1 cellular context compared by ENCODE assay signal in genomic region chr2:236051803-236052202, GRCh38.
TF ChIP-seq lines count a peak whose summit lies in the region.

No MANE protein-coding gene starts in this region.

TF ChIP-seq in GM23338, 12 proteins besides CTCF, POLR2A, EP300 and RAD21 (continued from another document):
- TF ChIP-seq, protein P1, sequence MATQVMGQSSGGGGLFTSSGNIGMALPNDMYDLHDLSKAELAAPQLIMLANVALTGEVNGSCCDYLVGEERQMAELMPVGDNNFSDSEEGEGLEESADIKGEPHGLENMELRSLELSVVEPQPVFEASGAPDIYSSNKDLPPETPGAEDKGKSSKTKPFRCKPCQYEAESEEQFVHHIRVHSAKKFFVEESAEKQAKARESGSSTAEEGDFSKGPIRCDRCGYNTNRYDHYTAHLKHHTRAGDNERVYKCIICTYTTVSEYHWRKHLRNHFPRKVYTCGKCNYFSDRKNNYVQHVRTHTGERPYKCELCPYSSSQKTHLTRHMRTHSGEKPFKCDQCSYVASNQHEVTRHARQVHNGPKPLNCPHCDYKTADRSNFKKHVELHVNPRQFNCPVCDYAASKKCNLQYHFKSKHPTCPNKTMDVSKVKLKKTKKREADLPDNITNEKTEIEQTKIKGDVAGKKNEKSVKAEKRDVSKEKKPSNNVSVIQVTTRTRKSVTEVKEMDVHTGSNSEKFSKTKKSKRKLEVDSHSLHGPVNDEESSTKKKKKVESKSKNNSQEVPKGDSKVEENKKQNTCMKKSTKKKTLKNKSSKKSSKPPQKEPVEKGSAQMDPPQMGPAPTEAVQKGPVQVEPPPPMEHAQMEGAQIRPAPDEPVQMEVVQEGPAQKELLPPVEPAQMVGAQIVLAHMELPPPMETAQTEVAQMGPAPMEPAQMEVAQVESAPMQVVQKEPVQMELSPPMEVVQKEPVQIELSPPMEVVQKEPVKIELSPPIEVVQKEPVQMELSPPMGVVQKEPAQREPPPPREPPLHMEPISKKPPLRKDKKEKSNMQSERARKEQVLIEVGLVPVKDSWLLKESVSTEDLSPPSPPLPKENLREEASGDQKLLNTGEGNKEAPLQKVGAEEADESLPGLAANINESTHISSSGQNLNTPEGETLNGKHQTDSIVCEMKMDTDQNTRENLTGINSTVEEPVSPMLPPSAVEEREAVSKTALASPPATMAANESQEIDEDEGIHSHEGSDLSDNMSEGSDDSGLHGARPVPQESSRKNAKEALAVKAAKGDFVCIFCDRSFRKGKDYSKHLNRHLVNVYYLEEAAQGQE (IDR thresholded peaks at IDR 0.05; ENCODE audit: unreplicated experiment): no peak
- TF ChIP-seq EZH2 (IDR thresholded peaks at IDR 0.05; ENCODE audit: low read depth, unreplicated experiment) (no peak), POLR2AphosphoS5 (IDR thresholded peaks at IDR 0.05; ENCODE audit: low read depth) (no peak)
